1 cellular context compared by ENCODE assay signal in the genomic region with DNA sequence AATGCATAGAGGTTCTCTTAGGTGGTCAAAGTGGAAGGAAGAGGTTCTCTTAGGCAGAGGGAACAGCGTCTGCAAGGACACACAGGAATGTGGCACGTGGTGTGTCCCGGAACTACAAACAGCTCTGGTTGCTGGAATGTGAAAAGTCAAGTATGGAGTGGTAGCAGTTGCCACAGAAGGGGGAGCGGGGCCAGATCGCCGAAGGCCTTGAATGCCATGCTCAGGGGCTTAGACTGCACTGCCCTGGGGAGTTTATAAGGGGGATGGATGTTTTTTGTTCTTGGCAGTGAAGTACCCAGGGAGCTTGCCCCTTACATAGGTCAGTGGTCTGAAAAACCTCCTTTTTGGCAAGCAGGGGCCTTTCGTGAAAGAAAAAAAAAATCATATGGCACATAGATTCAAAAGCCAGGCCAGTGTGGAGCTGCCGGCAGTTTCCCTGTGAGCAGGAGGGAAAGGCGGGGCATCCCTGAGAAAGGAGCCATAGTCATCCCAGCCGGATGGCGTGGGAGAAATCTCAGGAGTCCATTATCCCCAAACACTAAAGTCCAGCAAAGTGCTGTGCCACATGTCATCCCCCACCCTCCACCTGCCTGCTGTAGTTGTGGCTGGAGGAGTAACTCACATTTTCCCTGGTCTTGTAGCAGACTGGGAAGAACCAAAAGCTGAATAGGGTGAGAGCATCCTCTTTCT.
TF ChIP-seq lines count a peak whose summit lies in the region.

No MANE protein-coding gene starts in this region.

TF ChIP-seq in GM23338, 12 proteins besides CTCF, POLR2A, EP300 and RAD21 (continued from another document):
- TF ChIP-seq, protein P1, sequence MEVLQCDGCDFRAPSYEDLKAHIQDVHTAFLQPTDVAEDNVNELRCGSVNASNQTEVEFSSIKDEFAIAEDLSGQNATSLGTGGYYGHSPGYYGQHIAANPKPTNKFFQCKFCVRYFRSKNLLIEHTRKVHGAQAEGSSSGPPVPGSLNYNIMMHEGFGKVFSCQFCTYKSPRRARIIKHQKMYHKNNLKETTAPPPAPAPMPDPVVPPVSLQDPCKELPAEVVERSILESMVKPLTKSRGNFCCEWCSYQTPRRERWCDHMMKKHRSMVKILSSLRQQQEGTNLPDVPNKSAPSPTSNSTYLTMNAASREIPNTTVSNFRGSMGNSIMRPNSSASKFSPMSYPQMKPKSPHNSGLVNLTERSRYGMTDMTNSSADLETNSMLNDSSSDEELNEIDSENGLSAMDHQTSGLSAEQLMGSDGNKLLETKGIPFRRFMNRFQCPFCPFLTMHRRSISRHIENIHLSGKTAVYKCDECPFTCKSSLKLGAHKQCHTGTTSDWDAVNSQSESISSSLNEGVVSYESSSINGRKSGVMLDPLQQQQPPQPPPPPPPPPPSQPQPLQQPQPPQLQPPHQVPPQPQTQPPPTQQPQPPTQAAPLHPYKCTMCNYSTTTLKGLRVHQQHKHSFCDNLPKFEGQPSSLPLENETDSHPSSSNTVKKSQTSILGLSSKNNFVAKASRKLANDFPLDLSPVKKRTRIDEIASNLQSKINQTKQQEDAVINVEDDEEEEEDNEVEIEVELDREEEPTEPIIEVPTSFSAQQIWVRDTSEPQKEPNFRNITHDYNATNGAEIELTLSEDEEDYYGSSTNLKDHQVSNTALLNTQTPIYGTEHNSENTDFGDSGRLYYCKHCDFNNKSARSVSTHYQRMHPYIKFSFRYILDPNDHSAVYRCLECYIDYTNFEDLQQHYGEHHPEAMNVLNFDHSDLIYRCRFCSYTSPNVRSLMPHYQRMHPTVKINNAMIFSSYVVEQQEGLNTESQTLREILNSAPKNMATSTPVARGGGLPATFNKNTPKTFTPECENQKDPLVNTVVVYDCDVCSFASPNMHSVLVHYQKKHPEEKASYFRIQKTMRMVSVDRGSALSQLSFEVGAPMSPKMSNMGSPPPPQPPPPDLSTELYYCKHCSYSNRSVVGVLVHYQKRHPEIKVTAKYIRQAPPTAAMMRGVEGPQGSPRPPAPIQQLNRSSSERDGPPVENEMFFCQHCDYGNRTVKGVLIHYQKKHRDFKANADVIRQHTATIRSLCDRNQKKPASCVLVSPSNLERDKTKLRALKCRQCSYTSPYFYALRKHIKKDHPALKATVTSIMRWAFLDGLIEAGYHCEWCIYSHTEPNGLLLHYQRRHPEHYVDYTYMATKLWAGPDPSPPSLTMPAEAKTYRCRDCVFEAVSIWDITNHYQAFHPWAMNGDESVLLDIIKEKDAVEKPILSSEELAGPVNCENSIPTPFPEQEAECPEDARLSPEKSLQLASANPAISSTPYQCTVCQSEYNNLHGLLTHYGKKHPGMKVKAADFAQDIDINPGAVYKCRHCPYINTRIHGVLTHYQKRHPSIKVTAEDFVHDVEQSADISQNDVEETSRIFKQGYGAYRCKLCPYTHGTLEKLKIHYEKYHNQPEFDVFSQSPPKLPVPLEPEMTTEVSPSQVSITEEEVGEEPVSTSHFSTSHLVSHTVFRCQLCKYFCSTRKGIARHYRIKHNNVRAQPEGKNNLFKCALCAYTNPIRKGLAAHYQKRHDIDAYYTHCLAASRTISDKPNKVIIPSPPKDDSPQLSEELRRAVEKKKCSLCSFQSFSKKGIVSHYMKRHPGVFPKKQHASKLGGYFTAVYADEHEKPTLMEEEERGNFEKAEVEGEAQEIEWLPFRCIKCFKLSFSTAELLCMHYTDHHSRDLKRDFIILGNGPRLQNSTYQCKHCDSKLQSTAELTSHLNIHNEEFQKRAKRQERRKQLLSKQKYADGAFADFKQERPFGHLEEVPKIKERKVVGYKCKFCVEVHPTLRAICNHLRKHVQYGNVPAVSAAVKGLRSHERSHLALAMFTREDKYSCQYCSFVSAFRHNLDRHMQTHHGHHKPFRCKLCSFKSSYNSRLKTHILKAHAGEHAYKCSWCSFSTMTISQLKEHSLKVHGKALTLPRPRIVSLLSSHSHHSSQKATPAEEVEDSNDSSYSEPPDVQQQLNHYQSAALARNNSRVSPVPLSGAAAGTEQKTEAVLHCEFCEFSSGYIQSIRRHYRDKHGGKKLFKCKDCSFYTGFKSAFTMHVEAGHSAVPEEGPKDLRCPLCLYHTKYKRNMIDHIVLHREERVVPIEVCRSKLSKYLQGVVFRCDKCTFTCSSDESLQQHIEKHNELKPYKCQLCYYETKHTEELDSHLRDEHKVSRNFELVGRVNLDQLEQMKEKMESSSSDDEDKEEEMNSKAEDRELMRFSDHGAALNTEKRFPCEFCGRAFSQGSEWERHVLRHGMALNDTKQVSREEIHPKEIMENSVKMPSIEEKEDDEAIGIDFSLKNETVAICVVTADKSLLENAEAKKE (CRISPR knock-in tag; IDR thresholded peaks at IDR 0.05): no peak
- no peak for TF ChIP-seq ZNF331 (CRISPR knock-in tag; IDR thresholded peaks at IDR 0.05; ENCODE audit: low read depth)
